Comparison of ENCODE assay signal across 11 cellular contexts in the genomic region with DNA sequence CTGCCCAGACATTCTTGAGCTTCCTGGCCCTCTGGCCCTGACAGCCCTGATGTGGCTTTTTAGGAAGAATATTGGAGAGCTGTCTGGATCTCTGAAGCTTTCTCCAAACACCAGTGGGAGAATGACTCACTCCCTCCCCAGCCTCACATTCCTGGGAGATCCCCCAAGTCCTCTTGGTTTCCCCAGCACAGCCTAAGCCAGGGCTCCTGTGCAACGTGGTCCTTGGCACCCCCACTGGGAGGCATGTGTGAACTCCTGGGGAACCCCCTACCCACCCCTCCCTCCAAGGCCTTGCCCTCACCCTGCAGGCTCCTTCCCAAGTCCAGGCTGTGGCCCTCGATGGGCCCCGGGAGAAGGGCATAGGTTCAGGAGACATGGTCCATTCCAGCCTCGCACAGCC. TPM values are rescaled to one million over a fixed set of nuclear protein-coding genes. Genes with fewer than 3 reads are reported as not detected.
DNase-seq lines count a peak whose midpoint lies in the region; ATAC-seq and TF ChIP-seq lines count a peak whose summit lies in the region.
"Had no signal": no experiment of that assay in that cellular context is flagged by ENCODE, and none has a peak within 500 bp of the region (broad histone marks: within the 10 kb centered on the region; RNA-seq: fewer than 3 reads in every experiment).

No MANE protein-coding gene starts in this region.

- H3K27ac ChIP-seq in angular gyrus (ENCODE audit: low read depth, low read length) (peak overlapping the region; percentile 89), right atrium auricular region (peak overlapping the region; percentile 50 to 64), smooth muscle cell (ENCODE audit: low read depth) (peak overlapping the region; percentile 83)

- H4K20me1 ChIP-seq in smooth muscle cell (ENCODE audit: low read depth): no peaks in the 10 kb centered on the region

- H3K9me3 ChIP-seq in right atrium auricular region (no peaks in the 10 kb centered on the region), smooth muscle cell (replicated peaks; ENCODE audit: low read depth) (no peaks in the 10 kb centered on the region)

- DNase-seq in HCEC 1CT (peak; percentile 65), right atrium auricular region (ENCODE audit: low spot score) (no peak), smooth muscle cell (lab: John Stamatoyannopoulos, UW; ENCODE audit: unreplicated experiment) (no peak), DMS153 treated with DMSO at 0.1 percent for 48 hours (lab: John Stamatoyannopoulos, UW; ENCODE audit: unreplicated experiment) (no peak), NCI-H2196 treated with DMSO at 0.1 percent for 48 hours (lab: John Stamatoyannopoulos, UW; ENCODE audit: unreplicated experiment) (no peak)
- no peak for DNase-seq in central memory CD4-positive, alpha-beta T cell
- DNase-seq: KG1 had no signal

- no peak overlapping the region for H2AFZ ChIP-seq in smooth muscle cell (ENCODE audit: low read depth)
- H2AFZ ChIP-seq: GM23338 had no signal

- TF ChIP-seq CTCF in right atrium auricular region (IDR thresholded peaks at IDR 0.05): no peak
- TF ChIP-seq CTCF in smooth muscle cell (IDR thresholded peaks at IDR 0.05; ENCODE audit: borderline replicate concordance, insufficient read depth, poor library complexity, severe bottlenecking): no peak

- H3K9ac ChIP-seq in smooth muscle cell (ENCODE audit: low read depth): peak overlapping the region; percentile 48

- H3K36me3 ChIP-seq in right atrium auricular region: no peaks in the 10 kb centered on the region
- H3K36me3 ChIP-seq in smooth muscle cell (ENCODE audit: low read depth): no peaks in the 10 kb centered on the region

- H3F3A ChIP-seq in smooth muscle cell (ENCODE audit: low read depth): peaks cover 31% of the 10 kb centered on the region

- no peaks in the 10 kb centered on the region for H3K79me2 ChIP-seq in smooth muscle cell (ENCODE audit: low read depth)

- peaks cover 0 to 48% of the 10 kb centered on the region in 2 donors for H3K4me1 ChIP-seq in right atrium auricular region
- H3K4me1 ChIP-seq in smooth muscle cell (ENCODE audit: low read depth): peaks cover 5% of the 10 kb centered on the region

- H3K4me2 ChIP-seq in smooth muscle cell: peak overlapping the region; percentile 76
- H3K4me2 ChIP-seq: GM23338 had no signal

- H3K27me3 ChIP-seq in right atrium auricular region (no peaks in the 10 kb centered on the region), smooth muscle cell (ENCODE audit: low read depth) (no peaks in the 10 kb centered on the region)

- 65% methylated on average over 4 of the region's 4 CpGs for WGBS in smooth muscle cell (ENCODE audit: low lambda C conversion rate)

- no peak for ATAC-seq in HG02852 (IDR thresholded peaks at IDR 0.05; ENCODE audit: unreplicated experiment)
- ATAC-seq: GM23338 had no signal

- H3K4me3 ChIP-seq in right atrium auricular region: no peak overlapping the region
- no peak overlapping the region for H3K4me3 ChIP-seq in smooth muscle cell
- H3K4me3 ChIP-seq: GM23338 had no signal

RNA-seq across cellular contexts. Expression of a gene that starts 12.7 kb away (rescaled TPM):
- total RNA-seq in right atrium auricular region (10 to 100 TPM; 11.2 to 11.6 TPM), smooth muscle cell (30.7 and 35.8 TPM in 2 replicates)
- polyA plus RNA-seq in smooth muscle cell: 91.1 and 121 TPM in 2 replicates

RNA-seq across cellular contexts. Expression of a gene that starts 20.0 kb away (rescaled TPM):
- total RNA-seq in right atrium auricular region: not detected
- 0.31 TPM in 1 of 2 replicates, not detected in the other for total RNA-seq in smooth muscle cell
- 0.14 and 1.3 TPM in 2 replicates for polyA plus RNA-seq in smooth muscle cell
- total RNA-seq: progenitor cell of endocrine pancreas had no signal
- polyA plus RNA-seq: GM23338 had no signal

RNA-seq across cellular contexts. Expression of a gene that starts 41.5 kb away (rescaled TPM):
- 10 to 100 TPM; 67.2 to 87.7 TPM for total RNA-seq in right atrium auricular region
- 226 and 246 TPM in 2 replicates for total RNA-seq in smooth muscle cell
- polyA plus RNA-seq in smooth muscle cell: 206 and 239 TPM in 2 replicates
